37 cellular contexts compared by ENCODE assay signal in the genomic region with DNA sequence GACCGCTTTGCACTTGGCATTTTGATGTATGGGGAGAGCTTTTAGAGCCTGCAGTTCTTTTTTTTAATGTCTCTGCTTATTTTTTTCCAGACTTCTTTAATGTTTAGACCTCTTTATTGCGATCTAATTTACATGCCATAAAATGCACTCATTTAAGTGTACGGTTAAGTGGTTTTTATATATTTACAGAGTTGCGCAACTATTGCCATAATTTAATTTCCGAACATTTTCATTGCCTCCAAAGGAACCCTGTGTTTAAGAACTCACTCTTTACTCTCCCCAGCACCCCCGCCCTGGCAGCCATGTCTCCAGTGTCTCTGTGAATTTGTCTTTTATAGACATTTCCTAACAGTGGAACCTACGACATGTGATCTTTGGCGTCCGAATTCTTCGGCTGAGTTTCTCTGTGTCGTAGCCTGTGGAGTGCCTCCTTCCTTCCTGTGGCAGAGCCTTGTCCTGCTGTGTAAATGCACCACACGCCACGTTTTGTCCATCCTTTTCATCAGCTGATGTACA. TPM values are rescaled to one million over a fixed set of nuclear protein-coding genes. Genes with fewer than 3 reads are reported as not detected.
DNase-seq lines count a peak whose midpoint lies in the region; ATAC-seq, FAIRE-seq and TF ChIP-seq lines count a peak whose summit lies in the region.
"Had no signal": no experiment of that assay in that cellular context is flagged by ENCODE, and none has a peak within 500 bp of the region (broad histone marks: within the 10 kb centered on the region; RNA-seq: fewer than 3 reads in every experiment).

No MANE protein-coding gene starts in this region.

- no peak for ATAC-seq in activated naive CD8-positive, alpha-beta T cell treated with anti-CD3 and anti-CD28 coated beads, Interleukin-2, amount 10 ng/mL, durations not matched to agents 7 days and 5 days (ENCODE audit: low read depth)
- ATAC-seq in HG03469 (IDR thresholded peaks at IDR 0.05; ENCODE audit: unreplicated experiment), result no peak
- ATAC-seq: activated CD4-positive, alpha-beta T cell treated with anti-CD3 and anti-CD28 coated beads for 36 hours; stimulated activated naive CD8-positive, alpha-beta T cell treated with anti-CD3 and anti-CD28 coated beads, Interleukin-15, Interleukin-2, amounts not matched to agents 100 U/mL and 50 U/mL, for 24 hours had no signal

- DNase-seq in activated naive CD8-positive, alpha-beta T cell treated with anti-CD3 and anti-CD28 coated beads, Interleukin-2, amount 10 ng/mL, durations not matched to agents 7 days and 5 days, result no peak
- no peak for DNase-seq in activated naive CD8-positive, alpha-beta T cell treated with anti-CD3 and anti-CD28 coated beads for 36 hours
- peak; percentile 93 for DNase-seq in SK-N-MC (ENCODE audit: low read depth, low spot score)
- peak; percentile 20 for DNase-seq in kidney
- no peak for DNase-seq in AG08396 (ENCODE audit: low spot score)
- no peak for DNase-seq in globus pallidus (ENCODE audit: low spot score)
- no peak for DNase-seq in D341Med (ENCODE audit: low spot score)
- DNase-seq: activated CD4-positive, alpha-beta T cell treated with anti-CD3 and anti-CD28 coated beads for 36 hours; activated gamma-delta T cell; activated T-cell treated with anti-CD3 and anti-CD28 coated beads, Interleukin-2, amount 50 U/mL, for 1 hour; adrenal gland; BE2C; brain microvascular endothelial cell; Caco-2; DMS79 treated with DMSO at 0.1 percent for 48 hours; GF-D8; HCEC 1CT; head of caudate nucleus; Kasumi-1; mesenchymal stem cell; NCI-H146; RPMI8226; SK-N-SH; stimulated activated CD4-positive, alpha-beta T cell treated with anti-CD3 and anti-CD28 coated beads, Interleukin-15, amount 100 ng/mL, for 24 hours; stimulated activated naive CD8-positive, alpha-beta T cell treated with anti-CD3 and anti-CD28 coated beads, Interleukin-15, Interleukin-2, amounts not matched to agents 100 U/mL and 50 U/mL, for 24 hours; T-helper 2 cell; uterus had no signal

- peaks cover 4% of the 10 kb centered on the region for H3K9me3 Mint-ChIP-seq in activated naive CD8-positive, alpha-beta T cell treated with anti-CD3 and anti-CD28 coated beads, Interleukin-2, amount 10 ng/mL, durations not matched to agents 7 days and 5 days
- H3K9me3 Mint-ChIP-seq in activated naive CD8-positive, alpha-beta T cell treated with anti-CD3 and anti-CD28 coated beads for 36 hours, result peaks cover 5% of the 10 kb centered on the region

- no peaks in the 10 kb centered on the region for H3K27me3 Mint-ChIP-seq in activated naive CD8-positive, alpha-beta T cell treated with anti-CD3 and anti-CD28 coated beads, Interleukin-2, amount 10 ng/mL, durations not matched to agents 7 days and 5 days
- no peaks in the 10 kb centered on the region for H3K27me3 Mint-ChIP-seq in activated naive CD8-positive, alpha-beta T cell treated with anti-CD3 and anti-CD28 coated beads for 36 hours
- H3K27me3 Mint-ChIP-seq: activated CD4-positive, alpha-beta T cell treated with anti-CD3 and anti-CD28 coated beads for 36 hours had no signal

- H3K4me3 Mint-ChIP-seq in activated naive CD8-positive, alpha-beta T cell treated with anti-CD3 and anti-CD28 coated beads, Interleukin-2, amount 10 ng/mL, durations not matched to agents 7 days and 5 days, result no peak overlapping the region
- no peak overlapping the region for H3K4me3 Mint-ChIP-seq in activated naive CD8-positive, alpha-beta T cell treated with anti-CD3 and anti-CD28 coated beads for 36 hours
- H3K4me3 Mint-ChIP-seq: activated CD4-positive, alpha-beta T cell treated with anti-CD3 and anti-CD28 coated beads for 36 hours had no signal

- intact Hi-C loops in kidney (cut with DNase I), result no loop called here

- H3K36me3 ChIP-seq in SK-N-MC (ENCODE audit: insufficient read depth, low read length), result peaks cover 51% of the 10 kb centered on the region
- H3K36me3 ChIP-seq in kidney (ENCODE audit: control insufficient read depth in 1 of 2, insufficient read depth in 2 of 2, low read length in 2 of 2), result peaks cover 2 to 12% of the 10 kb centered on the region in 2 donors
- H3K36me3 ChIP-seq: adrenal gland, brain microvascular endothelial cell, uterus had no signal

- peak overlapping the region; percentile 89 for H3K27ac ChIP-seq in SK-N-MC
- no peak overlapping the region for H3K27ac ChIP-seq in kidney (ENCODE audit: low read depth in 2 of 2, low read length in 2 of 2)
- H3K27ac ChIP-seq: adrenal gland, brain microvascular endothelial cell, epithelial cell of prostate, psoas muscle, thoracic aorta, uterus had no signal

- H3K9me3 ChIP-seq in SK-N-MC (ENCODE audit: low read depth, low read length) (peaks cover 11% of the 10 kb centered on the region; the same call in 1 of the 2 replicates), kidney (ENCODE audit: control insufficient read depth in 1 of 2, low read length in 2 of 2) (peaks cover 0 to 8% of the 10 kb centered on the region in 2 donors)
- H3K9me3 ChIP-seq: BE2C, Caco-2, uterus had no signal

- H3K27ac Mint-ChIP-seq in activated naive CD8-positive, alpha-beta T cell treated with anti-CD3 and anti-CD28 coated beads, Interleukin-2, amount 10 ng/mL, durations not matched to agents 7 days and 5 days, result peak overlapping the region; percentile 33
- no peak overlapping the region for H3K27ac Mint-ChIP-seq in activated naive CD8-positive, alpha-beta T cell treated with anti-CD3 and anti-CD28 coated beads for 36 hours
- H3K27ac Mint-ChIP-seq: activated CD4-positive, alpha-beta T cell treated with anti-CD3 and anti-CD28 coated beads for 36 hours had no signal

- H3K36me3 Mint-ChIP-seq in activated naive CD8-positive, alpha-beta T cell treated with anti-CD3 and anti-CD28 coated beads, Interleukin-2, amount 10 ng/mL, durations not matched to agents 7 days and 5 days, result peaks cover 46% of the 10 kb centered on the region
- peaks cover 50% of the 10 kb centered on the region for H3K36me3 Mint-ChIP-seq in activated naive CD8-positive, alpha-beta T cell treated with anti-CD3 and anti-CD28 coated beads for 36 hours

- no peak for TF ChIP-seq CTCF in kidney (IDR thresholded peaks at IDR 0.05; ENCODE audit: borderline replicate concordance, extremely low read depth, insufficient read depth)

- H3K9ac ChIP-seq in SK-N-MC (ENCODE audit: insufficient read length) (no peak overlapping the region), kidney (ENCODE audit: low read length in 2 of 2) (no peak overlapping the region)
- H3K9ac ChIP-seq: SK-N-SH had no signal

- peaks cover 13% of the 10 kb centered on the region for H3K4me1 Mint-ChIP-seq in activated naive CD8-positive, alpha-beta T cell treated with anti-CD3 and anti-CD28 coated beads, Interleukin-2, amount 10 ng/mL, durations not matched to agents 7 days and 5 days
- peaks cover 4% of the 10 kb centered on the region for H3K4me1 Mint-ChIP-seq in activated naive CD8-positive, alpha-beta T cell treated with anti-CD3 and anti-CD28 coated beads for 36 hours

- H3K4me3 ChIP-seq in SK-N-MC, result peak overlapping the region; percentile 59
- H3K4me3 ChIP-seq in kidney (ENCODE audit: low read length in 2 of 2), result no peak overlapping the region
- H3K4me3 ChIP-seq: adrenal gland, psoas muscle, thoracic aorta, uterus had no signal

- POLR2A ChIA-PET in activated naive CD8-positive, alpha-beta T cell treated with anti-CD3 and anti-CD28 coated beads, Interleukin-2, amount 10 ng/mL, durations not matched to agents 7 days and 5 days (lab: Charles Lee), result interaction anchor here (0.7 to 0.8 kb wide), 2 partner anchors 44 to 87 kb away, joined by 3 read pairs; no protein-coding TSS in a partner anchor

- no peaks in the 10 kb centered on the region for H3K4me1 ChIP-seq in kidney (ENCODE audit: control insufficient read depth in 1 of 2, insufficient read depth in 1 of 2, low read depth in 1 of 2, low read length in 2 of 2)
- H3K4me1 ChIP-seq: adrenal gland, BE2C, Caco-2, psoas muscle, uterus had no signal

- FAIRE-seq in kidney (lab: Jason Lieb, UNC), result no peak
- FAIRE-seq: A204.1, GM19239, HTR-8/SVneo had no signal

RNA-seq across cellular contexts. Expression of a gene that starts 24.0 kb away (rescaled TPM):
- total RNA-seq in activated naive CD8-positive, alpha-beta T cell treated with anti-CD3 and anti-CD28 coated beads, Interleukin-2, amount 10 ng/mL, durations not matched to agents 7 days and 5 days, result not detected
- not detected for total RNA-seq in activated naive CD8-positive, alpha-beta T cell treated with anti-CD3 and anti-CD28 coated beads for 36 hours
- 0.25 TPM for total RNA-seq in kidney
- 0.30 TPM for polyA plus RNA-seq in kidney (ENCODE audit: insufficient read depth, low read depth, low replicate concordance)
- total RNA-seq: activated CD4-positive, alpha-beta T cell treated with anti-CD3 and anti-CD28 coated beads for 36 hours; activated CD8-positive, alpha-beta memory T cell treated with anti-CD3 and anti-CD28 coated beads for 36 hours; cerebellum; NCI-H460; thoracic aorta had no signal
- polyA plus RNA-seq: SK-N-SH had no signal

Comparison
In these comparisons a context has a peak if more than half of its experiments do, and no peak if none do; other contexts are left out.
1. DNase-seq: peak in SK-N-MC (single experiment) and kidney (single experiment); none in activated naive CD8-positive, alpha-beta T cell treated with anti-CD3 and anti-CD28 coated beads, Interleukin-2, amount 10 ng/mL, durations not matched to agents 7 days and 5 days (single experiment), activated naive CD8-positive, alpha-beta T cell treated with anti-CD3 and anti-CD28 coated beads for 36 hours (single experiment), AG08396 (single experiment), globus pallidus (single experiment) and D341Med (single experiment).